In the genomic region with DNA sequence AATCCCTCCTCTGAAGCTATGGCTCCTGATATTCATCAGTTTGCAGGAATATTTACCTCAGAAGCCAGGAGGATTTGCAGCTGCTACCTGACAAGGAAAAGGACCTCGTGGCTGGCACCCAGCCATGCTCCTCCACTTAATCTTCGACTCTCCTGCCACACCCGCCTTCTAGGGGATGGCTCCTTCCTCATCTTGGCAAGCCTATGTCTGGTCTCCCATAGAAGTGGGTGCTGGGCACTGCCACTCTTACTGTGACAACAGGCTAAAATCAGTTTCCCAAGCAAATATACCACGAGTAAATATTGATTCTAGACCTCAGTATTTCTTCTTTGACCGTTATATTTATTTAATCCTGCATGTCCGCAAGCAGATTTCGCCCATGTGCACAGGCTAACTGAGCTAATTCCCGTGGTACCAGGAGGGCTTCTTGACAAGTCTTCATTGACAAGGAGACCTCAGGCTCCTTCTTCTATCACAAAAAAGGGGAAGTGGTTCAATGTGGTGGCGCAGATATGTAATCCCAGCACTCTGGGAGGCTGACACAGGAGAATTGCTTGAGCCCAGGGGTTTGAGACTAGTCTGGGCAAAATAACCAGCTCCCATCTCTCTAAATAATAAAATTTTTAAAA, we compare ENCODE assay signal across 13 cellular contexts. TPM values are rescaled to one million over a fixed set of nuclear protein-coding genes. Genes with fewer than 3 reads are reported as not detected.
DNase-seq lines count a peak whose midpoint lies in the region; ATAC-seq and TF ChIP-seq lines count a peak whose summit lies in the region.
"Had no signal": no experiment of that assay in that cellular context is flagged by ENCODE, and none has a peak within 500 bp of the region (broad histone marks: within the 10 kb centered on the region; RNA-seq: fewer than 3 reads in every experiment).

No MANE protein-coding gene starts in this region.

- peaks cover 0 to 13% (median 7%) of the 10 kb centered on the region in 8 donors for H3K9me3 Mint-ChIP-seq in CD4-positive, alpha-beta memory T cell
- H3K9me3 Mint-ChIP-seq: endodermal cell had no signal

- H3K4me3 ChIP-seq in WERI-Rb-1 (ENCODE audit: low read depth, low read length), result no peak overlapping the region
- no peak overlapping the region for H3K4me3 ChIP-seq in CD4-positive, alpha-beta memory T cell (ENCODE audit: low read length in 2 of 2)
- H3K4me3 ChIP-seq: PC-9, uterus had no signal

- CTCF ChIA-PET in CD4-positive, alpha-beta memory T cell (lab: Charles Lee; ENCODE audit: partially characterized antibody), result no interaction called here

- H3K9me3 ChIP-seq in WERI-Rb-1 (ENCODE audit: severe bottlenecking), result no peaks in the 10 kb centered on the region
- no peaks in the 10 kb centered on the region for H3K9me3 ChIP-seq in CD4-positive, alpha-beta memory T cell (ENCODE audit: control insufficient read depth in 1 of 2, low read length in 2 of 2)
- H3K9me3 ChIP-seq: uterus had no signal

- TF ChIP-seq CTCF in WERI-Rb-1 (IDR thresholded peaks at IDR 0.05; ENCODE audit: low read depth, low read length), result no peak

- no peaks in the 10 kb centered on the region for H3K4me1 ChIP-seq in CD4-positive, alpha-beta memory T cell (ENCODE audit: insufficient read depth, low read length)
- H3K4me1 ChIP-seq: uterus had no signal

- no peaks in the 10 kb centered on the region for H3K36me3 Mint-ChIP-seq in CD4-positive, alpha-beta memory T cell

- H3K27me3 Mint-ChIP-seq in CD4-positive, alpha-beta memory T cell, result peaks cover 35 to 44% of the 10 kb centered on the region in 2 donors

- H3K27ac Mint-ChIP-seq in CD4-positive, alpha-beta memory T cell, result no peak overlapping the region
- H3K27ac Mint-ChIP-seq: activated naive CD8-positive, alpha-beta T cell treated with anti-CD3 and anti-CD28 coated beads, Interleukin-2, amount 50 U/mL, for 24 hours; endodermal cell had no signal

- DNase-seq in SHP77 treated with DMSO at 0.1 percent for 48 hours (lab: John Stamatoyannopoulos, UW), result peak; percentile 9
- no peak for DNase-seq in WERI-Rb-1
- DNase-seq in Right ventricle myocardium superior, result no peak
- DNase-seq in CD4-positive, alpha-beta memory T cell, result no peak
- DNase-seq in stimulated activated CD4-positive, alpha-beta T cell treated with anti-CD3 and anti-CD28 coated beads, Interleukin-4, amount 100 ng/mL, for 4 hours, result no peak
- DNase-seq: activated naive CD8-positive, alpha-beta T cell treated with anti-CD3 and anti-CD28 coated beads, Interleukin-2, amount 50 U/mL, for 24 hours; endodermal cell; uterus had no signal

- peak; percentile 69 for ATAC-seq in GM18498 (IDR thresholded peaks at IDR 0.05; ENCODE audit: unreplicated experiment)
- ATAC-seq in GM21423 (IDR thresholded peaks at IDR 0.05; ENCODE audit: unreplicated experiment), result peak; percentile 70
- peak; percentile 57 for ATAC-seq in HG03196 (IDR thresholded peaks at IDR 0.05; ENCODE audit: unreplicated experiment)
- ATAC-seq in Right ventricle myocardium superior (ENCODE audit: poor library complexity), result no peak
- ATAC-seq: activated naive CD8-positive, alpha-beta T cell treated with anti-CD3 and anti-CD28 coated beads, Interleukin-2, amount 50 U/mL, for 24 hours had no signal

- H3K4me3 Mint-ChIP-seq in CD4-positive, alpha-beta memory T cell, result no peak overlapping the region
- H3K4me3 Mint-ChIP-seq: activated naive CD8-positive, alpha-beta T cell treated with anti-CD3 and anti-CD28 coated beads, Interleukin-2, amount 50 U/mL, for 24 hours; endodermal cell; neural crest cell had no signal

- H3K27me3 ChIP-seq in WERI-Rb-1 (ENCODE audit: insufficient read depth, low read depth, severe bottlenecking), result peaks cover 9% of the 10 kb centered on the region
- H3K27me3 ChIP-seq in CD4-positive, alpha-beta memory T cell (ENCODE audit: insufficient read depth, low read length), result no peaks in the 10 kb centered on the region
- H3K27me3 ChIP-seq: uterus had no signal

- no peaks in the 10 kb centered on the region for H3K4me1 Mint-ChIP-seq in CD4-positive, alpha-beta memory T cell
- H3K4me1 Mint-ChIP-seq: activated naive CD8-positive, alpha-beta T cell treated with anti-CD3 and anti-CD28 coated beads, Interleukin-2, amount 50 U/mL, for 24 hours; endodermal cell had no signal

- no peak overlapping the region for H3K27ac ChIP-seq in WERI-Rb-1
- H3K27ac ChIP-seq in CD4-positive, alpha-beta memory T cell (ENCODE audit: low read depth, low read length), result no peak overlapping the region
- H3K27ac ChIP-seq: PC-9, uterus had no signal

- POLR2A ChIA-PET in CD4-positive, alpha-beta memory T cell (lab: Charles Lee; ENCODE audit: partially characterized antibody), result no interaction called here

- intact Hi-C loops in Right ventricle myocardium superior (cut with DNase I), result no loop called here
- intact Hi-C loops in CD4-positive, alpha-beta memory T cell (cut with micrococcal nuclease), result no loop called here

- no peaks in the 10 kb centered on the region for H3K36me3 ChIP-seq in WERI-Rb-1
- H3K36me3 ChIP-seq in CD4-positive, alpha-beta memory T cell (ENCODE audit: insufficient read depth, low read length), result no peaks in the 10 kb centered on the region
- H3K36me3 ChIP-seq: uterus had no signal

RNA-seq across cellular contexts. Expression of gene DCTD, which starts 52.6 kb away (rescaled TPM):
- 38.0 TPM for total RNA-seq in Right ventricle myocardium superior
- 10 to 100 TPM; 66.6 to 67.7 TPM for total RNA-seq in CD4-positive, alpha-beta memory T cell
- 100 to 1,000 TPM in 1 of 2 donors, 10 to 100 TPM in 1; 86.6 to 119 TPM for polyA plus RNA-seq in CD4-positive, alpha-beta memory T cell
